Comparison of ENCODE assay signal across 14 cellular contexts in the genomic region with DNA sequence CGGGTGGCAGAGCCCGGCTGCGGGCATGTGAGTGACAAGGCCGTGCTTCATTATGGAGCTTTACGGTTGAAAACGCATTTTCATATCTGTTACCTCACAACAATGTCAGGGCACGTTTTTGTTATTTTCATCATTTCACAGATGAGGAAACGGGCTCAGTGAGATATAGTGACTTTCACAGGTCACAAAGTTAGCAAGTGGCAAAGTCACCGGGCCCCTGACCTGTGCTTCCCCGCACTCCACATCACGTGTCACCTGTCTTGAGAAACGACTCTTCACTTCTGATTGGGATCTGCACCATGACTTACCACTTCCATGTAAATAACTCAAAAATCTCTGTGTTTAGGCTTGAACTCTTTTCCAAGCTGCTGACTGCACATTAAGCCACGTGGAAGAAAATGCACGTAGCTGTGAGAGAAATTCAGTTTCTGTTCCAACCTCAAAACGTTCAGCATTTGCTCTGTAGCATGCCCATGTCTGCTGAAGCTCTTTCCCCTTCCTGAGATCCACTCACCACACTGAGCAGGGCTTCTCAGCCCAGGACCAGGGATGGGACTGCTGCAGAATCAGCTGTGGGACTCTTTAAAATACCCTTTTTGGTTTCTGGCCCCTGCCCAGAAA.
DNase-seq lines count a peak whose midpoint lies in the region; ATAC-seq and TF ChIP-seq lines count a peak whose summit lies in the region.
"Had no signal": no experiment of that assay in that cellular context is flagged by ENCODE, and none has a peak within 500 bp of the region (broad histone marks: within the 10 kb centered on the region; RNA-seq: fewer than 3 reads in every experiment).

No MANE protein-coding gene starts in this region.

- CTCF ChIA-PET in activated CD8-positive, alpha-beta T cell treated with anti-CD3 and anti-CD28 coated beads, Interleukin-2, amount 10 ng/mL, durations not matched to agents 7 days and 5 days (lab: Charles Lee), result interaction anchor here (1.1 to 2.2 kb wide), 5 partner anchors 9 to 103 kb away, joined by 3 to 5 read pairs (median 3); no protein-coding TSS in a partner anchor

- H3K4me1 ChIP-seq in Karpas-422 (ENCODE audit: low read length) (no peaks in the 10 kb centered on the region), mesenchymal stem cell (ENCODE audit: control insufficient read depth, insufficient read depth, low read depth, low read length) (peaks cover 2% of the 10 kb centered on the region)

- H3K18ac ChIP-seq in mesenchymal stem cell (ENCODE audit: low read depth in 1 of 2, low read length in 2 of 2), result no peak overlapping the region

- no peak overlapping the region for H2BK12ac ChIP-seq in mesenchymal stem cell (ENCODE audit: low read length in 2 of 2)

- no peak overlapping the region for H2AK5ac ChIP-seq in mesenchymal stem cell (ENCODE audit: low read length, severe bottlenecking)

- no peak overlapping the region for H4K8ac ChIP-seq in mesenchymal stem cell (ENCODE audit: low read length)

- 89% methylated on average over 15 of the region's 15 CpGs for WGBS in mesenchymal stem cell

- H3K27me3 Mint-ChIP-seq in activated CD8-positive, alpha-beta T cell treated with anti-CD3 and anti-CD28 coated beads, Interleukin-2, amount 10 ng/mL, durations not matched to agents 7 days and 5 days (ENCODE audit: low read depth), result no peaks in the 10 kb centered on the region
- no peaks in the 10 kb centered on the region for H3K27me3 Mint-ChIP-seq in type B pancreatic cell

- no peak overlapping the region for H3K4me3 Mint-ChIP-seq in activated CD8-positive, alpha-beta T cell treated with anti-CD3 and anti-CD28 coated beads, Interleukin-2, amount 10 ng/mL, durations not matched to agents 7 days and 5 days
- no peak overlapping the region for H3K4me3 Mint-ChIP-seq in type B pancreatic cell

- H3K27me3 ChIP-seq in Karpas-422 (ENCODE audit: low read length) (no peaks in the 10 kb centered on the region), mesenchymal stem cell (ENCODE audit: control insufficient read depth in 1 of 2, insufficient read depth in 1 of 2, low read length in 2 of 2) (no peaks in the 10 kb centered on the region)
- H3K27me3 ChIP-seq: BLaER1 had no signal

- H3K23ac ChIP-seq in mesenchymal stem cell (ENCODE audit: low read length in 2 of 2), result no peak overlapping the region

- H3K79me2 ChIP-seq in Karpas-422 (ENCODE audit: low read length), result no peaks in the 10 kb centered on the region

- no peak for TF ChIP-seq CTCF in GM12865 (IDR thresholded peaks at IDR 0.05; ENCODE audit: insufficient read depth, low read depth, low read length, missing control alignments)
- no peak for TF ChIP-seq CTCF in type B pancreatic cell (conservative IDR thresholded peaks at IDR 0.05)

- no peaks in the 10 kb centered on the region for H3K9me3 ChIP-seq in Karpas-422 (ENCODE audit: low read length)
- no peaks in the 10 kb centered on the region for H3K9me3 ChIP-seq in mesenchymal stem cell (ENCODE audit: control insufficient read depth, low read length)
- H3K9me3 ChIP-seq: BLaER1 had no signal

- no peak overlapping the region for H2BK15ac ChIP-seq in mesenchymal stem cell (ENCODE audit: low read depth, poor library complexity, severe bottlenecking)

- H4K20me1 ChIP-seq in Karpas-422 (ENCODE audit: insufficient read depth, low read depth, low read length), result no peaks in the 10 kb centered on the region
- H4K20me1 ChIP-seq: BLaER1 had no signal

- no peak overlapping the region for H2BK120ac ChIP-seq in mesenchymal stem cell (ENCODE audit: low read depth, low read length)

- no peak overlapping the region for H2AFZ ChIP-seq in Karpas-422 (ENCODE audit: low read length)
- peak overlapping the region; percentile 32 for H2AFZ ChIP-seq in mesenchymal stem cell (ENCODE audit: low read depth, low read length)

- no peaks in the 10 kb centered on the region for H3K9me2 ChIP-seq in Karpas-422 (replicated peaks; ENCODE audit: insufficient read depth, low read length)

- H3K4me3 ChIP-seq in GM12865 (ENCODE audit: low read depth, low read length), result no peak overlapping the region
- H3K4me3 ChIP-seq in Karpas-422 (ENCODE audit: low read length), result no peak overlapping the region
- H3K4me3 ChIP-seq in mesenchymal stem cell (ENCODE audit: insufficient read depth in 1 of 2, low read depth in 1 of 2, low read length in 2 of 2), result no peak overlapping the region
- H3K4me3 ChIP-seq: BLaER1 had no signal

- H3K36me3 Mint-ChIP-seq in activated CD8-positive, alpha-beta T cell treated with anti-CD3 and anti-CD28 coated beads, Interleukin-2, amount 10 ng/mL, durations not matched to agents 7 days and 5 days (ENCODE audit: low read depth), result no peaks in the 10 kb centered on the region
- H3K36me3 Mint-ChIP-seq in type B pancreatic cell, result no peaks in the 10 kb centered on the region

- peaks cover 39% of the 10 kb centered on the region for H3K4me1 Mint-ChIP-seq in activated CD8-positive, alpha-beta T cell treated with anti-CD3 and anti-CD28 coated beads, Interleukin-2, amount 10 ng/mL, durations not matched to agents 7 days and 5 days (ENCODE audit: low read depth)
- peaks cover 18% of the 10 kb centered on the region for H3K4me1 Mint-ChIP-seq in type B pancreatic cell (ENCODE audit: unreplicated experiment)

- POLR2A ChIA-PET in activated CD8-positive, alpha-beta T cell treated with anti-CD3 and anti-CD28 coated beads, Interleukin-2, amount 10 ng/mL, durations not matched to agents 7 days and 5 days (lab: Charles Lee), result interaction anchor here (0.7 to 1.2 kb wide), 2 partner anchors 12 to 139 kb away, joined by 3 to 4 read pairs; partner anchors contain the start of gene SESN1

- no peaks in the 10 kb centered on the region for H3K79me1 ChIP-seq in mesenchymal stem cell (replicated peaks; ENCODE audit: low read length, poor library complexity, severe bottlenecking)

- H4K91ac ChIP-seq in mesenchymal stem cell (ENCODE audit: low read length), result no peak overlapping the region

- no peak overlapping the region for H2BK5ac ChIP-seq in mesenchymal stem cell (ENCODE audit: low read depth, low read length, poor library complexity, severe bottlenecking)

- no peak for ATAC-seq in activated CD8-positive, alpha-beta T cell treated with anti-CD3 and anti-CD28 coated beads, Interleukin-2, amount 10 ng/mL, durations not matched to agents 7 days and 5 days
- no peak for ATAC-seq in activated CD4-positive, CD25-positive, alpha-beta regulatory T cell treated with anti-CD3 and anti-CD28 coated beads, Interleukin-2, amount 50 U/mL, for 24 hours
- ATAC-seq: Right ventricle myocardium inferior had no signal

- no peak overlapping the region for H3K4ac ChIP-seq in mesenchymal stem cell (ENCODE audit: low read depth in 1 of 2, low read length in 2 of 2)

- no peak overlapping the region for H3K27ac ChIP-seq in Karpas-422 (ENCODE audit: low read length)
- H3K27ac ChIP-seq in mesenchymal stem cell (ENCODE audit: low read length, poor library complexity, severe bottlenecking), result no peak overlapping the region
- H3K27ac ChIP-seq: BLaER1 had no signal

- H3K36me3 ChIP-seq in Karpas-422 (ENCODE audit: insufficient read depth, low read length) (no peaks in the 10 kb centered on the region), mesenchymal stem cell (ENCODE audit: control insufficient read depth in 1 of 2, insufficient read depth in 2 of 2, low read depth in 1 of 2, low read length in 2 of 2) (peaks cover 0 to 3% of the 10 kb centered on the region in 2 experiments)
- H3K36me3 ChIP-seq: BLaER1 had no signal

- no peaks in the 10 kb centered on the region for H3K9me3 Mint-ChIP-seq in activated CD8-positive, alpha-beta T cell treated with anti-CD3 and anti-CD28 coated beads, Interleukin-2, amount 10 ng/mL, durations not matched to agents 7 days and 5 days (ENCODE audit: insufficient read depth)
- H3K9me3 Mint-ChIP-seq in type B pancreatic cell, result no peaks in the 10 kb centered on the region

- no peak overlapping the region for H3K14ac ChIP-seq in mesenchymal stem cell (ENCODE audit: low read length in 2 of 2)

- H3K9ac ChIP-seq in Karpas-422 (ENCODE audit: low read length) (no peak overlapping the region), mesenchymal stem cell (ENCODE audit: low read length) (no peak overlapping the region)
- H3K9ac ChIP-seq: BLaER1 had no signal

- peak; percentile 6 for DNase-seq in GM12865 (ENCODE audit: low read depth)
- DNase-seq in Karpas-422, result peak; percentile 24
- DNase-seq in activated CD8-positive, alpha-beta T cell treated with anti-CD3 and anti-CD28 coated beads, Interleukin-2, amount 10 ng/mL, durations not matched to agents 7 days and 5 days, result no peak
- DNase-seq in mesenchymal stem cell, result no peak
- no peak for DNase-seq in type B pancreatic cell (ENCODE audit: extremely low spot score, unreplicated experiment)
- no peak for DNase-seq in G401 (ENCODE audit: low spot score)
- DNase-seq: DMS 273 treated with DMSO at 0.1 percent for 48 hours, NCI-H1092 treated with DMSO at 0.1 percent for 48 hours, NCI-H1694, NCI-H2107, NCI-H345 had no signal

- H3K27ac Mint-ChIP-seq in activated CD8-positive, alpha-beta T cell treated with anti-CD3 and anti-CD28 coated beads, Interleukin-2, amount 10 ng/mL, durations not matched to agents 7 days and 5 days, result peak overlapping the region; percentile 28
- no peak overlapping the region for H3K27ac Mint-ChIP-seq in type B pancreatic cell

- in situ Hi-C loops in G401 (cut with HindIII; ENCODE audit: low sequenced_read_pairs), result no loop called here

- H3K4me2 ChIP-seq in Karpas-422 (ENCODE audit: low read depth, low read length, poor library complexity, severe bottlenecking) (no peak overlapping the region), mesenchymal stem cell (ENCODE audit: low read length, poor library complexity, severe bottlenecking) (no peak overlapping the region)
- H3K4me2 ChIP-seq: BLaER1 had no signal

Comparison
In these comparisons a context has a peak if more than half of its experiments do, and no peak if none do; other contexts are left out.
1. DNase-seq: peak in GM12865 (single experiment) and Karpas-422 (single experiment); none in activated CD8-positive, alpha-beta T cell treated with anti-CD3 and anti-CD28 coated beads, Interleukin-2, amount 10 ng/mL, durations not matched to agents 7 days and 5 days (single experiment), mesenchymal stem cell (single experiment), type B pancreatic cell (single experiment) and G401 (single experiment).